11 cellular contexts compared by ENCODE assay signal in the genomic region with DNA sequence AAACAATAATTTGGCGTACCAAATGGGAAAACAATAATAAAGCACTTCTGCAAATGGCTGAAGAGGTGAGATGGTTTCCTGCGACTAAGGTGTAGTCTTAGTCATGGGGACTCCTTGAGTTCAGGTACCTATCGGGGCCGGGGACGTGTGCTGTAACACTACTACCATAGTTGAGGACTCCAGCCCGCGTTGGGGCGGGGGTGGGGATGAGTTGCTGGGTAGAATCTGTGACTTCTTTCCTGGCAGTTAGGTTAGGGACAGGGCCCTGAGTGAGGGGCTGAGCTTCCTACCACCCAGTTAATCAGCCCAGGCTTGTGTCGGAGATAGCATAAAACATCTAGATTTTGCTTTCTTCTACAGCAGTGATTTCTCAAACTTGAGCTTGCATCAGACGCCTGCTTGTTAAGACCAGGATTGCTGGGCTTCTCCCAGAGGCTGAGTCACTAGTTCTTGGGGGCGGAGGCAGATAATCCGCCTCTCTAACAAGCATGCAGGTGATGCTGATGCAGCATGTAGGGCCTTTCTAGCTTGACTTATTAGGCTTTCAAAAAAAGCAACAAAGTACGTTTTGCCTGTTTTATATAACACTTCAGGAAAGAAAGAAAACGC. TPM values are rescaled to one million over a fixed set of nuclear protein-coding genes. Genes with fewer than 3 reads are reported as not detected.
DNase-seq lines count a peak whose midpoint lies in the region; ATAC-seq and TF ChIP-seq lines count a peak whose summit lies in the region.
"Had no signal": no experiment of that assay in that cellular context is flagged by ENCODE, and none has a peak within 500 bp of the region (broad histone marks: within the 10 kb centered on the region; RNA-seq: fewer than 3 reads in every experiment).

No MANE protein-coding gene starts in this region.

- peak overlapping the region in 1 of 2 donors; percentile 8 for H3K27ac ChIP-seq in breast epithelium

- no TSS peak for BruUV-seq in MCF 10A (replicated peaks; lab: Mats Ljungman, UMichigan)

- TF ChIP-seq POLR2A in breast epithelium (IDR thresholded peaks at IDR 0.05), result no peak

- H3K27me3 Mint-ChIP-seq in MCF 10A (ENCODE audit: insufficient read depth, unreplicated experiment), result no peaks in the 10 kb centered on the region
- no peaks in the 10 kb centered on the region for H3K27me3 Mint-ChIP-seq in T-helper 17 cell
- no peaks in the 10 kb centered on the region for H3K27me3 Mint-ChIP-seq in naive thymus-derived CD8-positive, alpha-beta T cell
- H3K27me3 Mint-ChIP-seq: CD4-positive, alpha-beta T cell had no signal

- H3K4me1 Mint-ChIP-seq in MCF 10A (ENCODE audit: insufficient read depth, unreplicated experiment) (peaks cover 15% of the 10 kb centered on the region), T-helper 17 cell (peaks cover 2% of the 10 kb centered on the region)
- H3K4me1 Mint-ChIP-seq in naive thymus-derived CD8-positive, alpha-beta T cell, result peaks cover 0 to 8% (median 5%) of the 10 kb centered on the region in 4 donors

- POLR2A ChIA-PET in MCF 10A (lab: Yijun Ruan, JAX), result interaction anchor here (0.7 to 2.4 kb wide), 8 partner anchors 9 to 98 kb away, joined by 3 to 31 read pairs (median 3); a partner anchor contains a TSS
- POLR2A ChIA-PET in naive thymus-derived CD8-positive, alpha-beta T cell (lab: Charles Lee), result interaction anchor here (0.5 to 0.6 kb wide), 2 partner anchors 38 to 47 kb away, joined by 3 to 5 read pairs; no protein-coding TSS in a partner anchor

- no peak overlapping the region for H3K4me3 Mint-ChIP-seq in MCF 10A (ENCODE audit: unreplicated experiment)
- H3K4me3 Mint-ChIP-seq in T-helper 17 cell, result no peak overlapping the region
- H3K4me3 Mint-ChIP-seq in naive thymus-derived CD8-positive, alpha-beta T cell, result no peak overlapping the region
- H3K4me3 Mint-ChIP-seq: CD4-positive, alpha-beta T cell had no signal

- no peak for ATAC-seq in T-helper 17 cell
- no peak for ATAC-seq in naive thymus-derived CD8-positive, alpha-beta T cell
- ATAC-seq: left lobe of liver had no signal

- no peaks in the 10 kb centered on the region for H3K4me1 ChIP-seq in breast epithelium

- peaks cover 4% of the 10 kb centered on the region for H3K36me3 ChIP-seq in breast epithelium

- H3K4me3 ChIP-seq in breast epithelium (no peak overlapping the region), fibroblast of villous mesenchyme (ENCODE audit: low read depth, low read length) (peak overlapping the region; percentile 18)

- H3K27me3 ChIP-seq in breast epithelium, result no peaks in the 10 kb centered on the region

- DNase-seq in MCF 10A (ENCODE audit: unreplicated experiment) (peak; percentile 88), breast epithelium (ENCODE audit: low spot score in 2 of 2) (no peak), T-helper 17 cell (no peak), fibroblast of villous mesenchyme (ENCODE audit: low read depth) (peak; percentile 90), stromal cell of bone marrow (ENCODE audit: low read depth) (peak; percentile 26), NCI-H2171 treated with DMSO at 0.1 percent for 48 hours (lab: John Stamatoyannopoulos, UW) (no peak), NCI-H187 treated with DMSO at 0.1 percent for 48 hours (lab: John Stamatoyannopoulos, UW) (no peak)
- no peak for DNase-seq in naive thymus-derived CD8-positive, alpha-beta T cell
- DNase-seq: CD4-positive, alpha-beta T cell; stimulated activated CD4-positive, alpha-beta T cell treated with anti-CD3 and anti-CD28 coated beads, Interleukin-2, amount 100 ng/mL, for 48 hours had no signal

- peaks cover 66% of the 10 kb centered on the region for H3K36me3 Mint-ChIP-seq in MCF 10A (ENCODE audit: insufficient read depth, unreplicated experiment)
- H3K36me3 Mint-ChIP-seq in T-helper 17 cell (ENCODE audit: low read depth), result no peaks in the 10 kb centered on the region
- H3K36me3 Mint-ChIP-seq in naive thymus-derived CD8-positive, alpha-beta T cell, result peaks cover 3 to 70% (median 8%) of the 10 kb centered on the region in 3 donors

- no peaks in the 10 kb centered on the region for H3K9me3 Mint-ChIP-seq in MCF 10A (ENCODE audit: unreplicated experiment)
- H3K9me3 Mint-ChIP-seq in naive thymus-derived CD8-positive, alpha-beta T cell, result no peaks in the 10 kb centered on the region
- H3K9me3 Mint-ChIP-seq: CD4-positive, alpha-beta T cell had no signal

- H3K9me3 ChIP-seq in breast epithelium (no peaks in the 10 kb centered on the region), T-helper 17 cell (ENCODE audit: control insufficient read depth, low read length, poor library complexity, severe bottlenecking) (no peaks in the 10 kb centered on the region)

- H3K27ac Mint-ChIP-seq in MCF 10A (ENCODE audit: low read depth, unreplicated experiment), result no peak overlapping the region
- peak overlapping the region; percentile 53 for H3K27ac Mint-ChIP-seq in T-helper 17 cell
- peak overlapping the region in 4 of 10 donors; percentile 8 to 69 (median 29) for H3K27ac Mint-ChIP-seq in naive thymus-derived CD8-positive, alpha-beta T cell
- H3K27ac Mint-ChIP-seq: CD4-positive, alpha-beta T cell had no signal

- intact Hi-C loops in MCF 10A (cut with micrococcal nuclease), result loop anchor here (1.0 kb wide), 1 partner anchor 30 kb away; a partner anchor contains a TSS
- intact Hi-C loops in breast epithelium (cut with DNase I; ENCODE audit: low total_unique reads), result loop anchor here (5.0 kb wide), 1 partner anchor 1007 kb away; no protein-coding TSS in a partner anchor

- CTCF ChIA-PET in MCF 10A (lab: Yijun Ruan, JAX), result interaction anchor here (0.6 to 5.6 kb wide), 6 partner anchors 12 to 1380 kb away, joined by 3 to 41 read pairs (median 4); no protein-coding TSS in a partner anchor

- no peak for TF ChIP-seq CTCF in MCF 10A (IDR thresholded peaks at IDR 0.05; ENCODE audit: unreplicated experiment)
- TF ChIP-seq CTCF in breast epithelium (IDR thresholded peaks at IDR 0.05), result no peak
- TF ChIP-seq CTCF in fibroblast of villous mesenchyme (IDR thresholded peaks at IDR 0.05; ENCODE audit: insufficient read depth, low read depth, low read length), result no peak

RNA-seq across cellular contexts. Expression of a gene that starts 30.2 kb away (rescaled TPM):
- total RNA-seq in MCF 10A (2022) (81.9 and 95.2 TPM in 2 replicates), breast epithelium (10 to 100 TPM; 79.3 to 89.5 (median 86.4) TPM), T-helper 17 cell (100 to 1,000 TPM; 103 to 105 TPM), fibroblast of villous mesenchyme (123 and 124 TPM in 2 replicates)
- total RNA-seq in naive thymus-derived CD8-positive, alpha-beta T cell, result 100 to 1,000 TPM; 110 to 118 TPM
- polyA plus RNA-seq in naive thymus-derived CD8-positive, alpha-beta T cell, result 100 to 1,000 TPM; 146 to 175 (median 154) TPM

RNA-seq across cellular contexts. Expression of a gene that starts 53.7 kb away (rescaled TPM):
- total RNA-seq in MCF 10A (2022) (32.4 and 43.2 TPM in 2 replicates), breast epithelium (10 to 100 TPM; 23.7 to 31.5 (median 25.2) TPM), T-helper 17 cell (10 to 100 TPM; 19.9 to 21.7 TPM), fibroblast of villous mesenchyme (8.1 and 13.8 TPM in 2 replicates)
- total RNA-seq in naive thymus-derived CD8-positive, alpha-beta T cell, result 10 to 100 TPM; 26.0 to 26.5 TPM
- polyA plus RNA-seq in naive thymus-derived CD8-positive, alpha-beta T cell, result 10 to 100 TPM; 15.7 to 28.4 (median 18.4) TPM

Comparison
In these comparisons a context has a peak if more than half of its experiments do, and no peak if none do; other contexts are left out.
1. DNase-seq: peak in MCF 10A (single experiment), fibroblast of villous mesenchyme (single experiment) and stromal cell of bone marrow (single experiment); none in breast epithelium (0 of 2), T-helper 17 cell (0 of 3), NCI-H2171 treated with DMSO at 0.1 percent for 48 hours (single experiment), NCI-H187 treated with DMSO at 0.1 percent for 48 hours (single experiment) and naive thymus-derived CD8-positive, alpha-beta T cell (0 of 10).